Comparison of ENCODE assay signal across 1 cellular context in the genomic region with DNA sequence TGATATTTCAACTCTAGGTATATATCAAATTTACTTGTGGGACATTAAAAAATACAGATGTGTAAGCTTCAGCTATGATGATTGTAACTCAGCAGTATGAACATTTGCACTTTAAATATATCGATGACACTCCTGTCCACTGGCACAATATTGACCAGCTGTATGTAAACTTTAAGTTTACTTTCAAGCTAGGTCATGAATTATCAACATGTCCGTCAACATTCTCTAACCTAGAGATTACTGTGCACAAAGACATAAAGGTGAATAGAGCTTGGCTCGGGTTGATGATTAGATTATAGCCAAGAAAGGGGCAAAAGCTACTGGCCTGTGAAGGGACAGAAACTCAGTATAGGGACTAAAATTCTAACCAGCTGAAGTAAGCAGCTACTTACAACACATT.
TF ChIP-seq lines count a peak whose summit lies in the region.

No MANE protein-coding gene starts in this region.

TF ChIP-seq in HepG2, 621 proteins besides CTCF, POLR2A, EP300 and RAD21 (continued from another document and continues in another):
- TF ChIP-seq ZNF552 (CRISPR knock-in tag; IDR thresholded peaks at IDR 0.05; ENCODE audit: borderline replicate concordance) (no peak), SP2 (CRISPR knock-in tag; IDR thresholded peaks at IDR 0.05) (no peak), ZNF251 (CRISPR knock-in tag; IDR thresholded peaks at IDR 0.05) (no peak), SYNCRIP (IDR thresholded peaks at IDR 0.05; ENCODE audit: insufficient read depth, low read depth, low read length) (no peak), TBX2 (CRISPR knock-in tag; IDR thresholded peaks at IDR 0.05; ENCODE audit: borderline replicate concordance) (no peak), ZNF441 (CRISPR knock-in tag; IDR thresholded peaks at IDR 0.05; ENCODE audit: borderline replicate concordance) (no peak), ZFYVE20 (CRISPR knock-in tag; IDR thresholded peaks at IDR 0.05; ENCODE audit: borderline replicate concordance, low read depth) (no peak), TMF1 (CRISPR knock-in tag; IDR thresholded peaks at IDR 0.05; ENCODE audit: low read depth) (no peak), ZFP37 (CRISPR knock-in tag; IDR thresholded peaks at IDR 0.05; ENCODE audit: borderline replicate concordance) (no peak), CEBPG (CRISPR knock-in tag; IDR thresholded peaks at IDR 0.05) (no peak), RARA (CRISPR knock-in tag; IDR thresholded peaks at IDR 0.05) (0 out of 2 replicates have a peak, but pooled peaks have one; percentile 35), GATAD2A (CRISPR knock-in tag; IDR thresholded peaks at IDR 0.05) (peak; percentile 49; the same call in 1 of the 2 replicates), MNT (IDR thresholded peaks at IDR 0.05) (no peak), CHD2 (IDR thresholded peaks at IDR 0.05; ENCODE audit: low read depth, low read length) (no peak), GATAD1 (CRISPR knock-in tag; IDR thresholded peaks at IDR 0.05) (no peak), HDAC1 (CRISPR knock-in tag; IDR thresholded peaks at IDR 0.05) (0 out of 2 replicates have a peak, but pooled peaks have one; percentile 34), ZNF383 (CRISPR knock-in tag; IDR thresholded peaks at IDR 0.05; ENCODE audit: borderline replicate concordance) (no peak), RNF2 (conservative IDR thresholded peaks at IDR 0.05; ENCODE audit: low read depth) (no peak), RARG (CRISPR knock-in tag; IDR thresholded peaks at IDR 0.05; ENCODE audit: low read depth) (no peak), IKZF4 (CRISPR knock-in tag; IDR thresholded peaks at IDR 0.05; ENCODE audit: borderline replicate concordance, low read depth, not compliant biosample characterization) (no peak), FOSL2 (CRISPR knock-in tag; IDR thresholded peaks at IDR 0.05) (no peak), TEAD3 (CRISPR knock-in tag; optimal IDR thresholded peaks at IDR 0.05; ENCODE audit: borderline replicate concordance) (no peak), ZNF781 (CRISPR knock-in tag; IDR thresholded peaks at IDR 0.05; ENCODE audit: borderline replicate concordance, not compliant biosample characterization) (no peak), SOX6 (IDR thresholded peaks at IDR 0.05) (no peak), SOX6 (CRISPR knock-in tag; IDR thresholded peaks at IDR 0.05) (peak; percentile 32; the same call in 1 of the 2 replicates), KDM6A (CRISPR knock-in tag; IDR thresholded peaks at IDR 0.05; ENCODE audit: low read depth) (no peak), ZFP36L2 (CRISPR knock-in tag; IDR thresholded peaks at IDR 0.05) (no peak), IRF9 (CRISPR knock-in tag; IDR thresholded peaks at IDR 0.05; ENCODE audit: borderline replicate concordance) (no peak), RXRB (CRISPR knock-in tag; IDR thresholded peaks at IDR 0.05; ENCODE audit: borderline replicate concordance) (peak; percentile 42; the same call in 1 of the 2 replicates), SRSF4 (IDR thresholded peaks at IDR 0.05; ENCODE audit: low read depth, low read length, poor library complexity, severe bottlenecking) (no peak), SIX1 (CRISPR knock-in tag; IDR thresholded peaks at IDR 0.05; ENCODE audit: borderline replicate concordance) (peak; percentile 36; the same call in 1 of the 2 replicates), ZNF484 (CRISPR knock-in tag; IDR thresholded peaks at IDR 0.05; ENCODE audit: borderline replicate concordance, low read depth) (no peak), NFE2L1 (CRISPR knock-in tag; IDR thresholded peaks at IDR 0.05; ENCODE audit: borderline replicate concordance) (no peak)
- TF ChIP-seq, protein P1, sequence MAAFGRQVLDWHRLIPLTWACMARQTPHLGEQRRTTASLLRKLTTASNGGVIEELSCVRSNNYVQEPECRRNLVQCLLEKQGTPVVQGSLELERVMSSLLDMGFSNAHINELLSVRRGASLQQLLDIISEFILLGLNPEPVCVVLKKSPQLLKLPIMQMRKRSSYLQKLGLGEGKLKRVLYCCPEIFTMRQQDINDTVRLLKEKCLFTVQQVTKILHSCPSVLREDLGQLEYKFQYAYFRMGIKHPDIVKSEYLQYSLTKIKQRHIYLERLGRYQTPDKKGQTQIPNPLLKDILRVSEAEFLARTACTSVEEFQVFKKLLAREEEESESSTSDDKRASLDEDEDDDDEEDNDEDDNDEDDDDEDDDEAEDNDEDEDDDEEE (CRISPR knock-in tag; IDR thresholded peaks at IDR 0.05): no peak
- TF ChIP-seq, protein P2, sequence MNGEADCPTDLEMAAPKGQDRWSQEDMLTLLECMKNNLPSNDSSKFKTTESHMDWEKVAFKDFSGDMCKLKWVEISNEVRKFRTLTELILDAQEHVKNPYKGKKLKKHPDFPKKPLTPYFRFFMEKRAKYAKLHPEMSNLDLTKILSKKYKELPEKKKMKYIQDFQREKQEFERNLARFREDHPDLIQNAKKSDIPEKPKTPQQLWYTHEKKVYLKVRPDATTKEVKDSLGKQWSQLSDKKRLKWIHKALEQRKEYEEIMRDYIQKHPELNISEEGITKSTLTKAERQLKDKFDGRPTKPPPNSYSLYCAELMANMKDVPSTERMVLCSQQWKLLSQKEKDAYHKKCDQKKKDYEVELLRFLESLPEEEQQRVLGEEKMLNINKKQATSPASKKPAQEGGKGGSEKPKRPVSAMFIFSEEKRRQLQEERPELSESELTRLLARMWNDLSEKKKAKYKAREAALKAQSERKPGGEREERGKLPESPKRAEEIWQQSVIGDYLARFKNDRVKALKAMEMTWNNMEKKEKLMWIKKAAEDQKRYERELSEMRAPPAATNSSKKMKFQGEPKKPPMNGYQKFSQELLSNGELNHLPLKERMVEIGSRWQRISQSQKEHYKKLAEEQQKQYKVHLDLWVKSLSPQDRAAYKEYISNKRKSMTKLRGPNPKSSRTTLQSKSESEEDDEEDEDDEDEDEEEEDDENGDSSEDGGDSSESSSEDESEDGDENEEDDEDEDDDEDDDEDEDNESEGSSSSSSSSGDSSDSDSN (CRISPR knock-in tag; IDR thresholded peaks at IDR 0.05): no peak
- TF ChIP-seq, protein P3, sequence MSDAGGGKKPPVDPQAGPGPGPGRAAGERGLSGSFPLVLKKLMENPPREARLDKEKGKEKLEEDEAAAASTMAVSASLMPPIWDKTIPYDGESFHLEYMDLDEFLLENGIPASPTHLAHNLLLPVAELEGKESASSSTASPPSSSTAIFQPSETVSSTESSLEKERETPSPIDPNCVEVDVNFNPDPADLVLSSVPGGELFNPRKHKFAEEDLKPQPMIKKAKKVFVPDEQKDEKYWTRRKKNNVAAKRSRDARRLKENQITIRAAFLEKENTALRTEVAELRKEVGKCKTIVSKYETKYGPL (CRISPR knock-in tag; IDR thresholded peaks at IDR 0.05): no peak
- TF ChIP-seq, protein P4, sequence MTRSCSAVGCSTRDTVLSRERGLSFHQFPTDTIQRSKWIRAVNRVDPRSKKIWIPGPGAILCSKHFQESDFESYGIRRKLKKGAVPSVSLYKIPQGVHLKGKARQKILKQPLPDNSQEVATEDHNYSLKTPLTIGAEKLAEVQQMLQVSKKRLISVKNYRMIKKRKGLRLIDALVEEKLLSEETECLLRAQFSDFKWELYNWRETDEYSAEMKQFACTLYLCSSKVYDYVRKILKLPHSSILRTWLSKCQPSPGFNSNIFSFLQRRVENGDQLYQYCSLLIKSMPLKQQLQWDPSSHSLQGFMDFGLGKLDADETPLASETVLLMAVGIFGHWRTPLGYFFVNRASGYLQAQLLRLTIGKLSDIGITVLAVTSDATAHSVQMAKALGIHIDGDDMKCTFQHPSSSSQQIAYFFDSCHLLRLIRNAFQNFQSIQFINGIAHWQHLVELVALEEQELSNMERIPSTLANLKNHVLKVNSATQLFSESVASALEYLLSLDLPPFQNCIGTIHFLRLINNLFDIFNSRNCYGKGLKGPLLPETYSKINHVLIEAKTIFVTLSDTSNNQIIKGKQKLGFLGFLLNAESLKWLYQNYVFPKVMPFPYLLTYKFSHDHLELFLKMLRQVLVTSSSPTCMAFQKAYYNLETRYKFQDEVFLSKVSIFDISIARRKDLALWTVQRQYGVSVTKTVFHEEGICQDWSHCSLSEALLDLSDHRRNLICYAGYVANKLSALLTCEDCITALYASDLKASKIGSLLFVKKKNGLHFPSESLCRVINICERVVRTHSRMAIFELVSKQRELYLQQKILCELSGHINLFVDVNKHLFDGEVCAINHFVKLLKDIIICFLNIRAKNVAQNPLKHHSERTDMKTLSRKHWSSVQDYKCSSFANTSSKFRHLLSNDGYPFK (CRISPR knock-in tag; IDR thresholded peaks at IDR 0.05; ENCODE audit: borderline replicate concordance): no peak
- TF ChIP-seq, protein P5, sequence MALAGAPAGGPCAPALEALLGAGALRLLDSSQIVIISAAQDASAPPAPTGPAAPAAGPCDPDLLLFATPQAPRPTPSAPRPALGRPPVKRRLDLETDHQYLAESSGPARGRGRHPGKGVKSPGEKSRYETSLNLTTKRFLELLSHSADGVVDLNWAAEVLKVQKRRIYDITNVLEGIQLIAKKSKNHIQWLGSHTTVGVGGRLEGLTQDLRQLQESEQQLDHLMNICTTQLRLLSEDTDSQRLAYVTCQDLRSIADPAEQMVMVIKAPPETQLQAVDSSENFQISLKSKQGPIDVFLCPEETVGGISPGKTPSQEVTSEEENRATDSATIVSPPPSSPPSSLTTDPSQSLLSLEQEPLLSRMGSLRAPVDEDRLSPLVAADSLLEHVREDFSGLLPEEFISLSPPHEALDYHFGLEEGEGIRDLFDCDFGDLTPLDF (CRISPR knock-in tag; IDR thresholded peaks at IDR 0.05): no peak
- TF ChIP-seq, protein P6, sequence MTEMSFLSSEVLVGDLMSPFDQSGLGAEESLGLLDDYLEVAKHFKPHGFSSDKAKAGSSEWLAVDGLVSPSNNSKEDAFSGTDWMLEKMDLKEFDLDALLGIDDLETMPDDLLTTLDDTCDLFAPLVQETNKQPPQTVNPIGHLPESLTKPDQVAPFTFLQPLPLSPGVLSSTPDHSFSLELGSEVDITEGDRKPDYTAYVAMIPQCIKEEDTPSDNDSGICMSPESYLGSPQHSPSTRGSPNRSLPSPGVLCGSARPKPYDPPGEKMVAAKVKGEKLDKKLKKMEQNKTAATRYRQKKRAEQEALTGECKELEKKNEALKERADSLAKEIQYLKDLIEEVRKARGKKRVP (CRISPR knock-in tag; IDR thresholded peaks at IDR 0.05): no peak
- TF ChIP-seq, protein P7, sequence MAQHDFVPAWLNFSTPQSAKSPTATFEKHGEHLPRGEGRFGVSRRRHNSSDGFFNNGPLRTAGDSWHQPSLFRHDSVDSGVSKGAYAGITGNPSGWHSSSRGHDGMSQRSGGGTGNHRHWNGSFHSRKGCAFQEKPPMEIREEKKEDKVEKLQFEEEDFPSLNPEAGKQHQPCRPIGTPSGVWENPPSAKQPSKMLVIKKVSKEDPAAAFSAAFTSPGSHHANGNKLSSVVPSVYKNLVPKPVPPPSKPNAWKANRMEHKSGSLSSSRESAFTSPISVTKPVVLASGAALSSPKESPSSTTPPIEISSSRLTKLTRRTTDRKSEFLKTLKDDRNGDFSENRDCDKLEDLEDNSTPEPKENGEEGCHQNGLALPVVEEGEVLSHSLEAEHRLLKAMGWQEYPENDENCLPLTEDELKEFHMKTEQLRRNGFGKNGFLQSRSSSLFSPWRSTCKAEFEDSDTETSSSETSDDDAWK (CRISPR knock-in tag; IDR thresholded peaks at IDR 0.05): no peak
- TF ChIP-seq, protein P8, sequence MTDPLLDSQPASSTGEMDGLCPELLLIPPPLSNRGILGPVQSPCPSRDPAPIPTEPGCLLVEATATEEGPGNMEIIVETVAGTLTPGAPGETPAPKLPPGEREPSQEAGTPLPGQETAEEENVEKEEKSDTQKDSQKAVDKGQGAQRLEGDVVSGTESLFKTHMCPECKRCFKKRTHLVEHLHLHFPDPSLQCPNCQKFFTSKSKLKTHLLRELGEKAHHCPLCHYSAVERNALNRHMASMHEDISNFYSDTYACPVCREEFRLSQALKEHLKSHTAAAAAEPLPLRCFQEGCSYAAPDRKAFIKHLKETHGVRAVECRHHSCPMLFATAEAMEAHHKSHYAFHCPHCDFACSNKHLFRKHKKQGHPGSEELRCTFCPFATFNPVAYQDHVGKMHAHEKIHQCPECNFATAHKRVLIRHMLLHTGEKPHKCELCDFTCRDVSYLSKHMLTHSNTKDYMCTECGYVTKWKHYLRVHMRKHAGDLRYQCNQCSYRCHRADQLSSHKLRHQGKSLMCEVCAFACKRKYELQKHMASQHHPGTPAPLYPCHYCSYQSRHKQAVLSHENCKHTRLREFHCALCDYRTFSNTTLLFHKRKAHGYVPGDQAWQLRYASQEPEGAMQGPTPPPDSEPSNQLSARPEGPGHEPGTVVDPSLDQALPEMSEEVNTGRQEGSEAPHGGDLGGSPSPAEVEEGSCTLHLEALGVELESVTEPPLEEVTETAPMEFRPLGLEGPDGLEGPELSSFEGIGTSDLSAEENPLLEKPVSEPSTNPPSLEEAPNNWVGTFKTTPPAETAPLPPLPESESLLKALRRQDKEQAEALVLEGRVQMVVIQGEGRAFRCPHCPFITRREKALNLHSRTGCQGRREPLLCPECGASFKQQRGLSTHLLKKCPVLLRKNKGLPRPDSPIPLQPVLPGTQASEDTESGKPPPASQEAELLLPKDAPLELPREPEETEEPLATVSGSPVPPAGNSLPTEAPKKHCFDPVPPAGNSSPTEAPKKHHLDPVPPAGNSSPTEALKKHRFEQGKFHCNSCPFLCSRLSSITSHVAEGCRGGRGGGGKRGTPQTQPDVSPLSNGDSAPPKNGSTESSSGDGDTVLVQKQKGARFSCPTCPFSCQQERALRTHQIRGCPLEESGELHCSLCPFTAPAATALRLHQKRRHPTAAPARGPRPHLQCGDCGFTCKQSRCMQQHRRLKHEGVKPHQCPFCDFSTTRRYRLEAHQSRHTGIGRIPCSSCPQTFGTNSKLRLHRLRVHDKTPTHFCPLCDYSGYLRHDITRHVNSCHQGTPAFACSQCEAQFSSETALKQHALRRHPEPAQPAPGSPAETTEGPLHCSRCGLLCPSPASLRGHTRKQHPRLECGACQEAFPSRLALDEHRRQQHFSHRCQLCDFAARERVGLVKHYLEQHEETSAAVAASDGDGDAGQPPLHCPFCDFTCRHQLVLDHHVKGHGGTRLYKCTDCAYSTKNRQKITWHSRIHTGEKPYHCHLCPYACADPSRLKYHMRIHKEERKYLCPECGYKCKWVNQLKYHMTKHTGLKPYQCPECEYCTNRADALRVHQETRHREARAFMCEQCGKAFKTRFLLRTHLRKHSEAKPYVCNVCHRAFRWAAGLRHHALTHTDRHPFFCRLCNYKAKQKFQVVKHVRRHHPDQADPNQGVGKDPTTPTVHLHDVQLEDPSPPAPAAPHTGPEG (CRISPR knock-in tag; IDR thresholded peaks at IDR 0.05): no peak
